ENCODE assay signal across 2 cellular contexts in the genomic region with DNA sequence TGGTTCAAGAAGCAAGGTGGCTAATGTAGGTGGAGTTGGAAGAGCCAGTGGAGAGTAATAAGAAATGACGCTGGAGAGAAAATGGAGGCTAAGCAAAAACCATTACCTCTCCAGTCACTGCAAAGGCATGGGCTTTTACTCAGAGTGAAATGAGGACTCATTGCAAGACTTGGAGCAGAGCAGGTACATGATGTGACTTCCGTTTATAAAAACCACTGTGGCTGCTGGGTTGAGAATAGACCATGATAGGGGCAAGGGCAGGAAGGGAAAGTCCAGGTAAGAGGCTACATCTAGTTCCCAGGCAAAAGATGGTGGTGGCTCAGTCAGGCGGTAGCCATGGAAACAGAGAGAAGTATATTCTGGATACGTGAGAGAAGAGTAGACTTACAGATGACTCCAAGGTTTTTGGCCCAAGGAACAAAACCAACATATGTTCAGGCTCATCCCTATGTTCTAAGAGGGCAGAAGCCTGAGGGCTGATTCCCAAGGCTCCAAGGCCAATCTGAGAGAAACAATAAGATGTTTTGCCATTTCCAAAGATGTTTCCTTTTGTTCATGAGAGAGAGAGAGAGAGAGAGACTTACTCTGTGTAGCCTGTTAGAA.
TF ChIP-seq lines count a peak whose summit lies in the region.

No MANE protein-coding gene starts in this region.

TF ChIP-seq in SK-N-SH, 30 proteins besides CTCF, POLR2A, EP300 and RAD21:
- TF ChIP-seq YY1 (IDR thresholded peaks at IDR 0.05; ENCODE audit: low read depth): no peak
- TF ChIP-seq EZH2phosphoT487 (IDR thresholded peaks at IDR 0.05; ENCODE audit: borderline replicate concordance, low read depth): no peak
- TF ChIP-seq RXRA (IDR thresholded peaks at IDR 0.05; ENCODE audit: borderline replicate concordance, low read depth): no peak
- no peak for TF ChIP-seq TEAD4 (IDR thresholded peaks at IDR 0.05; ENCODE audit: borderline replicate concordance, insufficient read depth)
- TF ChIP-seq FOXJ3 (CRISPR knock-in tag; IDR thresholded peaks at IDR 0.05): no peak
- TF ChIP-seq GATA2 (CRISPR knock-in tag; IDR thresholded peaks at IDR 0.05): no peak
- TF ChIP-seq GABPA (IDR thresholded peaks at IDR 0.05; ENCODE audit: low read depth): no peak
- TF ChIP-seq, protein P1, sequence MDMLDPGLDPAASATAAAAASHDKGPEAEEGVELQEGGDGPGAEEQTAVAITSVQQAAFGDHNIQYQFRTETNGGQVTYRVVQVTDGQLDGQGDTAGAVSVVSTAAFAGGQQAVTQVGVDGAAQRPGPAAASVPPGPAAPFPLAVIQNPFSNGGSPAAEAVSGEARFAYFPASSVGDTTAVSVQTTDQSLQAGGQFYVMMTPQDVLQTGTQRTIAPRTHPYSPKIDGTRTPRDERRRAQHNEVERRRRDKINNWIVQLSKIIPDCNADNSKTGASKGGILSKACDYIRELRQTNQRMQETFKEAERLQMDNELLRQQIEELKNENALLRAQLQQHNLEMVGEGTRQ (IDR thresholded peaks at IDR 0.05; ENCODE audit: borderline replicate concordance, low read depth, low read length): no peak
- TF ChIP-seq RCOR1 (IDR thresholded peaks at IDR 0.05; ENCODE audit: low read length): no peak
- no peak for TF ChIP-seq NRF1 (IDR thresholded peaks at IDR 0.05; ENCODE audit: low read depth, low read length)
- no peak for TF ChIP-seq SMC3 (IDR thresholded peaks at IDR 0.05; ENCODE audit: low read depth, low read length)

TF ChIP-seq in SK-N-SH treated with all-trans-retinoic acid at 6 μM for 48 hours, 23 proteins besides CTCF, POLR2A, EP300 and RAD21:
- TF ChIP-seq CREB5 (CRISPR knock-in tag; IDR thresholded peaks at IDR 0.05; ENCODE audit: low read depth) (no peak), ZC3H10 (CRISPR knock-in tag; IDR thresholded peaks at IDR 0.05) (no peak), ISL1 (CRISPR knock-in tag; IDR thresholded peaks at IDR 0.05) (no peak), PATZ1 (CRISPR knock-in tag; IDR thresholded peaks at IDR 0.05; ENCODE audit: borderline replicate concordance) (no peak), ZNF8 (CRISPR knock-in tag; IDR thresholded peaks at IDR 0.05) (no peak), OSR1 (CRISPR knock-in tag; IDR thresholded peaks at IDR 0.05) (no peak), PPARA (CRISPR knock-in tag; IDR thresholded peaks at IDR 0.05; ENCODE audit: borderline replicate concordance) (no peak), ZFP30 (CRISPR knock-in tag; IDR thresholded peaks at IDR 0.05) (no peak), ZNF70 (CRISPR knock-in tag; IDR thresholded peaks at IDR 0.05) (no peak), RARB (CRISPR knock-in tag; IDR thresholded peaks at IDR 0.05) (no peak), TSHZ2 (CRISPR knock-in tag; IDR thresholded peaks at IDR 0.05) (no peak)
- TF ChIP-seq, protein P2, sequence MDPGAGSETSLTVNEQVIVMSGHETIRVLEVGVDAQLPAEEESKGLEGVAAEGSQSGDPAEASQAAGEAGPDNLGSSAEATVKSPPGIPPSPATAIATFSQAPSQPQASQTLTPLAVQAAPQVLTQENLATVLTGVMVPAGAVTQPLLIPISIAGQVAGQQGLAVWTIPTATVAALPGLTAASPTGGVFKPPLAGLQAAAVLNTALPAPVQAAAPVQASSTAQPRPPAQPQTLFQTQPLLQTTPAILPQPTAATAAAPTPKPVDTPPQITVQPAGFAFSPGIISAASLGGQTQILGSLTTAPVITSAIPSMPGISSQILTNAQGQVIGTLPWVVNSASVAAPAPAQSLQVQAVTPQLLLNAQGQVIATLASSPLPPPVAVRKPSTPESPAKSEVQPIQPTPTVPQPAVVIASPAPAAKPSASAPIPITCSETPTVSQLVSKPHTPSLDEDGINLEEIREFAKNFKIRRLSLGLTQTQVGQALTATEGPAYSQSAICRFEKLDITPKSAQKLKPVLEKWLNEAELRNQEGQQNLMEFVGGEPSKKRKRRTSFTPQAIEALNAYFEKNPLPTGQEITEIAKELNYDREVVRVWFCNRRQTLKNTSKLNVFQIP (CRISPR knock-in tag; IDR thresholded peaks at IDR 0.05; ENCODE audit: borderline replicate concordance, low read depth): no peak
- TF ChIP-seq, protein P3, sequence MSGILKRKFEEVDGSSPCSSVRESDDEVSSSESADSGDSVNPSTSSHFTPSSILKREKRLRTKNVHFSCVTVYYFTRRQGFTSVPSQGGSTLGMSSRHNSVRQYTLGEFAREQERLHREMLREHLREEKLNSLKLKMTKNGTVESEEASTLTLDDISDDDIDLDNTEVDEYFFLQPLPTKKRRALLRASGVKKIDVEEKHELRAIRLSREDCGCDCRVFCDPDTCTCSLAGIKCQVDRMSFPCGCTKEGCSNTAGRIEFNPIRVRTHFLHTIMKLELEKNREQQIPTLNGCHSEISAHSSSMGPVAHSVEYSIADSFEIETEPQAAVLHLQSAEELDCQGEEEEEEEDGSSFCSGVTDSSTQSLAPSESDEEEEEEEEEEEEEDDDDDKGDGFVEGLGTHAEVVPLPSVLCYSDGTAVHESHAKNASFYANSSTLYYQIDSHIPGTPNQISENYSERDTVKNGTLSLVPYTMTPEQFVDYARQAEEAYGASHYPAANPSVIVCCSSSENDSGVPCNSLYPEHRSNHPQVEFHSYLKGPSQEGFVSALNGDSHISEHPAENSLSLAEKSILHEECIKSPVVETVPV (CRISPR knock-in tag; IDR thresholded peaks at IDR 0.05): no peak
TF ChIP-seq in SK-N-SH treated with all-trans-retinoic acid at 6 μM for 48 hours: peak in this region for 0.
